In the genomic region with DNA sequence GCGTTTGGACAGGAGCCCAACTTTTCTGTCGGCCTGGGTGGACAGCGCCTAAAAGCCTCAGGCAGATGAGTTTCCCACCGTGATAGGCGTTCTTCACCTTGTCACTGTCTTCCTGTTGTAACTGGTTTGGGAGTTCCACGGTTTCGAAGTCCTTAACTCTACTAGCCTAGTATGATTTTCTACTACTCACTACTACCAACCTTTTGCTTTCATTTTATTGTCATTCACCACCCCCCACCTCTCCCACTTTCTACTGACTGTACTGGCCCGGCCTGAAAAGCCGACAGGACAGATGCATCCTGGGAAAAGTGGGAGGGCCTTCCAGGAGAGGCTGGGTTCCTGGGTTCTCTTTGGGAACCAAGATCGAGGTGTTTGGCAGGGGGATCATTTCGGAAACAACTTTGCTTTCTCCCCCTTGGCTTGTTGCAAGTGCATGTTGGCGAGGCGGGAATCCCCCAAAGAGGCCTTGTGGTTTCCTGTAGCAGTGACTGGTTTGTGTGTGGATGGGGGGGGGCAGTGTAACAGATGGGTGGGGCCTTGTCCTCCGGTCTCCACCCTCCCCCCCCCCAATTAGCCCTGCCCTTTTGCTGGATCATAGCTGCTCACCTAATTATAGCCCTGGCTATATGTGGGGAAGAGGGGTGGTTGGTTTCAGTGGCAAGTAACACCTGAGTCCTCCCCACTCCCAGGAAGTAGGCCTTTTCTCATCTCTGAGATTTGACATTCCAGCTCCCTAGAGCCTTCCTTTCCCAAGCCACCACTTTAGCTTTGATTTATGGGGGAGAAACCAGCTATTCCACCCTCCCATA, we compare ENCODE assay signal across 8 cellular contexts. TPM values are rescaled to one million over a fixed set of nuclear protein-coding genes. Genes with fewer than 3 reads are reported as not detected.
DNase-seq lines count a peak whose midpoint lies in the region; ATAC-seq lines count a peak whose summit lies in the region.

No MANE protein-coding gene starts in this region.

- peaks cover 36 to 63% (median 46%) of the 10 kb centered on the region in 4 donors for H3K4me1 Mint-ChIP-seq in CD4-positive, alpha-beta memory T cell
- H3K4me1 Mint-ChIP-seq in effector memory CD8-positive, alpha-beta T cell (ENCODE audit: low read depth in 2 of 2): peaks cover 45 to 49% of the 10 kb centered on the region in 2 donors

- H3K4me1 ChIP-seq in CD4-positive, alpha-beta memory T cell (ENCODE audit: insufficient read depth, low read length): peaks cover 50% of the 10 kb centered on the region
- H3K4me1 ChIP-seq in mesenchymal stem cell (ENCODE audit: control insufficient read depth, insufficient read depth, low read depth, low read length): peaks cover 15% of the 10 kb centered on the region

- H3K4me2 ChIP-seq in mesenchymal stem cell (ENCODE audit: low read length, poor library complexity, severe bottlenecking): peak overlapping the region; percentile 97

- H4K8ac ChIP-seq in mesenchymal stem cell (ENCODE audit: low read length): peak overlapping the region; percentile 65

- peak; percentile 20 for ATAC-seq in HG02852 (IDR thresholded peaks at IDR 0.05; ENCODE audit: unreplicated experiment)
- ATAC-seq in effector memory CD8-positive, alpha-beta T cell (replicated peaks): peak; percentile 40
- no peak for ATAC-seq in GM18868 (IDR thresholded peaks at IDR 0.05; ENCODE audit: unreplicated experiment)

- no peaks in the 10 kb centered on the region for H3K9me3 ChIP-seq in CD4-positive, alpha-beta memory T cell (ENCODE audit: control insufficient read depth in 1 of 2, low read length in 2 of 2)
- H3K9me3 ChIP-seq in mesenchymal stem cell (ENCODE audit: control insufficient read depth, low read length): no peaks in the 10 kb centered on the region

- peak overlapping the region; percentile 98 for H3K9ac ChIP-seq in mesenchymal stem cell (ENCODE audit: low read length)

- H3K4me3 Mint-ChIP-seq in CD4-positive, alpha-beta memory T cell: peak overlapping the region; percentile 88 to 97 (median 94)
- H3K4me3 Mint-ChIP-seq in effector memory CD8-positive, alpha-beta T cell: peak overlapping the region; percentile 82 to 90

- peak overlapping the region; percentile 100 for H3K27ac ChIP-seq in CD4-positive, alpha-beta memory T cell (ENCODE audit: low read depth, low read length)
- H3K27ac ChIP-seq in mesenchymal stem cell (ENCODE audit: low read length, poor library complexity, severe bottlenecking): peak overlapping the region; percentile 96

- no peak overlapping the region for H3K23ac ChIP-seq in mesenchymal stem cell (ENCODE audit: low read length in 2 of 2)

- H3K4ac ChIP-seq in mesenchymal stem cell (ENCODE audit: low read depth in 1 of 2, low read length in 2 of 2): peak overlapping the region; percentile 42 to 93

- peak overlapping the region in 1 of 2 experiments; percentile 15 for H2BK12ac ChIP-seq in mesenchymal stem cell (ENCODE audit: low read length in 2 of 2)

- peaks cover 42 to 58% of the 10 kb centered on the region in 2 donors for H3K36me3 Mint-ChIP-seq in CD4-positive, alpha-beta memory T cell
- peaks cover 70% of the 10 kb centered on the region for H3K36me3 Mint-ChIP-seq in effector memory CD8-positive, alpha-beta T cell (ENCODE audit: insufficient read depth)

- WGBS in mesenchymal stem cell: 0% methylated on average over 11 of the region's 14 CpGs

- H2AK5ac ChIP-seq in mesenchymal stem cell (ENCODE audit: low read length, severe bottlenecking): peak overlapping the region; percentile 7

- H3K14ac ChIP-seq in mesenchymal stem cell (ENCODE audit: low read length in 2 of 2): peak overlapping the region; percentile 36 to 63

- peak; percentile 92 to 99 (median 93) for DNase-seq in CD4-positive, alpha-beta memory T cell
- DNase-seq in NK-92 (lab: John Stamatoyannopoulos, UW; ENCODE audit: unreplicated experiment) (peak; percentile 47), mesenchymal stem cell (peak; percentile 94)
- DNase-seq in activated CD8-positive, alpha-beta memory T cell treated with anti-CD3 and anti-CD28 coated beads for 4 hours (ENCODE audit: low read depth in 2 of 2): peak; percentile 77 to 88
- DNase-seq in effector memory CD8-positive, alpha-beta T cell: peak; percentile 82 to 85 (median 83)
- DNase-seq in stimulated activated CD8-positive, alpha-beta memory T cell treated with anti-CD3 and anti-CD28 coated beads, Interleukin-12 subunit alpha, Interleukin-12 subunit beta, amount 100 ng/mL, for 4 hours (ENCODE audit: low read depth): peak; percentile 77

- peaks cover 45% of the 10 kb centered on the region for H3K36me3 ChIP-seq in CD4-positive, alpha-beta memory T cell (ENCODE audit: insufficient read depth, low read length)
- H3K36me3 ChIP-seq in mesenchymal stem cell (ENCODE audit: control insufficient read depth in 1 of 2, insufficient read depth in 2 of 2, low read depth in 1 of 2, low read length in 2 of 2): peaks cover 38 to 43% of the 10 kb centered on the region in 2 experiments

- H3K27me3 Mint-ChIP-seq in CD4-positive, alpha-beta memory T cell: peaks cover 0 to 4% of the 10 kb centered on the region in 2 donors
- no peaks in the 10 kb centered on the region for H3K27me3 Mint-ChIP-seq in effector memory CD8-positive, alpha-beta T cell

- H3K79me1 ChIP-seq in mesenchymal stem cell (replicated peaks; ENCODE audit: low read length, poor library complexity, severe bottlenecking): peaks cover 4% of the 10 kb centered on the region

- no peak overlapping the region for H2BK15ac ChIP-seq in mesenchymal stem cell (ENCODE audit: low read depth, poor library complexity, severe bottlenecking)

- POLR2A ChIA-PET in CD4-positive, alpha-beta memory T cell (lab: Charles Lee; ENCODE audit: partially characterized antibody): interaction anchor here (0.7 to 9.3 kb wide), 23 partner anchors 9 to 378 kb away, joined by 3 to 187 read pairs (median 4); a partner anchor contains a TSS

- peak overlapping the region; percentile 40 for H4K91ac ChIP-seq in mesenchymal stem cell (ENCODE audit: low read length)

- no peak overlapping the region for H2BK5ac ChIP-seq in mesenchymal stem cell (ENCODE audit: low read depth, low read length, poor library complexity, severe bottlenecking)

- peaks cover 0 to 1% (median 0%) of the 10 kb centered on the region in 8 donors for H3K9me3 Mint-ChIP-seq in CD4-positive, alpha-beta memory T cell
- H3K9me3 Mint-ChIP-seq in effector memory CD8-positive, alpha-beta T cell: no peaks in the 10 kb centered on the region

- H2AFZ ChIP-seq in mesenchymal stem cell (ENCODE audit: low read depth, low read length): no peak overlapping the region

- no peaks in the 10 kb centered on the region for H3K27me3 ChIP-seq in CD4-positive, alpha-beta memory T cell (ENCODE audit: insufficient read depth, low read length)
- no peaks in the 10 kb centered on the region for H3K27me3 ChIP-seq in mesenchymal stem cell (ENCODE audit: control insufficient read depth in 1 of 2, insufficient read depth in 1 of 2, low read length in 2 of 2)

- H2BK120ac ChIP-seq in mesenchymal stem cell (ENCODE audit: low read depth, low read length): peak overlapping the region; percentile 66

- H3K18ac ChIP-seq in mesenchymal stem cell (ENCODE audit: low read depth in 1 of 2, low read length in 2 of 2): peak overlapping the region; percentile 98 to 100

- intact Hi-C loops in CD4-positive, alpha-beta memory T cell (cut with micrococcal nuclease): loop anchor here (2.0 to 5.0 kb wide), 3 partner anchors 28 to 378 kb away; a partner anchor contains a TSS

- peak overlapping the region; percentile 37 to 85 for H3K4me3 ChIP-seq in CD4-positive, alpha-beta memory T cell (ENCODE audit: low read length in 2 of 2)
- H3K4me3 ChIP-seq in mesenchymal stem cell (ENCODE audit: insufficient read depth in 1 of 2, low read depth in 1 of 2, low read length in 2 of 2): peak overlapping the region; percentile 86 to 99

- H3K27ac Mint-ChIP-seq in CD4-positive, alpha-beta memory T cell: peak overlapping the region; percentile 97 to 100 (median 99)
- H3K27ac Mint-ChIP-seq in effector memory CD8-positive, alpha-beta T cell: peak overlapping the region; percentile 92 to 99

- CTCF ChIA-PET in CD4-positive, alpha-beta memory T cell (lab: Charles Lee; ENCODE audit: partially characterized antibody): interaction anchor here (1.2 to 2.9 kb wide), 3 partner anchors 12 to 36 kb away, joined by 4 to 14 read pairs (median 8); a partner anchor contains a TSS

RNA-seq across cellular contexts. Expression of a gene that starts 1.4 kb away (rescaled TPM):
- 100 to 1,000 TPM; 240 to 244 TPM for total RNA-seq in CD4-positive, alpha-beta memory T cell
- 100 to 1,000 TPM; 230 to 850 TPM for polyA plus RNA-seq in CD4-positive, alpha-beta memory T cell
- 537 TPM for polyA plus RNA-seq in mesenchymal stem cell (2013, experiment 1 of 2)
- polyA plus RNA-seq in mesenchymal stem cell (2013, experiment 2 of 2): 553 TPM

RNA-seq across cellular contexts. Expression of a gene that starts 6.3 kb away (rescaled TPM):
- total RNA-seq in CD4-positive, alpha-beta memory T cell: 100 to 1,000 TPM; 127 to 132 TPM
- polyA plus RNA-seq in CD4-positive, alpha-beta memory T cell: 100 to 1,000 TPM; 101 to 120 TPM
- 48.9 TPM for polyA plus RNA-seq in mesenchymal stem cell (2013, experiment 1 of 2)
- polyA plus RNA-seq in mesenchymal stem cell (2013, experiment 2 of 2): 47.3 TPM

RNA-seq across cellular contexts. Expression of a gene that starts 14.4 kb away (rescaled TPM):
- total RNA-seq in CD4-positive, alpha-beta memory T cell: under 1 TPM; 0.26 to 0.39 TPM
- polyA plus RNA-seq in CD4-positive, alpha-beta memory T cell: not detected
- 0.11 TPM for polyA plus RNA-seq in mesenchymal stem cell (2013, experiment 1 of 2)
- polyA plus RNA-seq in mesenchymal stem cell (2013, experiment 2 of 2): 0.05 TPM

RNA-seq across cellular contexts. Expression of a gene that starts 20.3 kb away (rescaled TPM):
- total RNA-seq in CD4-positive, alpha-beta memory T cell: 10 to 100 TPM; 73.8 to 81.6 TPM
- 1 to 10 TPM in 1 of 2 donors, under 1 TPM in 1; 0.97 to 2.4 TPM for polyA plus RNA-seq in CD4-positive, alpha-beta memory T cell
- polyA plus RNA-seq in mesenchymal stem cell (2013, experiment 1 of 2): 9.9 TPM
- 8.3 TPM for polyA plus RNA-seq in mesenchymal stem cell (2013, experiment 2 of 2)

RNA-seq across cellular contexts. Expression of a gene that starts 27.3 kb away (rescaled TPM):
- total RNA-seq in CD4-positive, alpha-beta memory T cell: not detected
- not detected for polyA plus RNA-seq in CD4-positive, alpha-beta memory T cell
- 0.19 TPM for polyA plus RNA-seq in mesenchymal stem cell (2013, experiment 1 of 2)
- polyA plus RNA-seq in mesenchymal stem cell (2013, experiment 2 of 2): 0.23 TPM
